Comparison of ENCODE assay signal across 27 cellular contexts in the genomic region with DNA sequence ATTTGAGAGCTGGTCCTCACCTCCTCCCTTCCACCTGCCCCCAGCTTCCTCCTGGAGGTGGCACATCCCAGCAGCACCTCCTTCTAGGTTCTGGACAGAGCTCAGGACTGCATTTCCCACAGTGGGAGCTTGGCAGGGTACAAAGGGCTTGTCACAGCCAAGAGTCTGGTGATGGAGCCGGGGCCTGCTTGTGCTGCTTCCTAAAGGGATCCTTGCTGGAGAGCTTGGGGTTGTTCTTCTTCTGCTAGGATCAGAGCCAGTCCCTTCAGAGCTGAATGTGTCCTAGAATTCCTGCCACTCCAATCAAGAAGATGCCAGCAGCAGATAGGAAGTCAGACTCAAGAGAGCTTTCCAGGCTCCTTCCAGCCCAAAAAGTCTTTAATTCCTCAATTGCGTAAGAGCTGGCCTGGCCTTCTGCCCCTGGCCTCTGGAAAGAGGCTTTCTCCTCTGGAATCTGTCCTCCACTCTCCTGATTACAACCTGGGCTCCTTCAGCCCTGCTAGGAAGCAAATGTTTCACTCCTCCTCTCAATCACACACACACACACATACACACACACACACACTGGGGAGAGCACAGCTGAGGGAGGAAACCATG. TPM values are rescaled to one million over a fixed set of nuclear protein-coding genes. Genes with fewer than 3 reads are reported as not detected.
DNase-seq lines count a peak whose midpoint lies in the region; ATAC-seq, FAIRE-seq and TF ChIP-seq lines count a peak whose summit lies in the region.
"Had no signal": no experiment of that assay in that cellular context is flagged by ENCODE, and none has a peak within 500 bp of the region (broad histone marks: within the 10 kb centered on the region; RNA-seq: fewer than 3 reads in every experiment).

No MANE protein-coding gene starts in this region.

- H3K4me2 ChIP-seq in hepatocyte, result no peak overlapping the region

- H3K27me3 ChIP-seq in bronchial epithelial cell (ENCODE audit: control insufficient read depth, insufficient read depth, low read length) (peaks cover 3% of the 10 kb centered on the region), hepatocyte (no peaks in the 10 kb centered on the region), adrenal gland (no peaks in the 10 kb centered on the region)

- H3K79me2 ChIP-seq in hepatocyte, result no peaks in the 10 kb centered on the region

- H3K9me3 ChIP-seq in hepatocyte (ENCODE audit: low read depth) (no peaks in the 10 kb centered on the region), adrenal gland (replicated peaks in 1 of 3) (no peaks in the 10 kb centered on the region)
- H3K9me3 ChIP-seq: neutrophil, spleen, thoracic aorta had no signal

- H3K36me3 ChIP-seq in bronchial epithelial cell (ENCODE audit: control insufficient read depth, insufficient read depth, low read length) (no peaks in the 10 kb centered on the region), hepatocyte (replicated peaks; ENCODE audit: insufficient read depth, low read depth) (no peaks in the 10 kb centered on the region), adrenal gland (replicated peaks in 1 of 2) (no peaks in the 10 kb centered on the region)
- H3K36me3 ChIP-seq: neutrophil, spleen, thoracic aorta had no signal

- WGBS in hepatocyte (ENCODE audit: low lambda C conversion rate, missing lambda C conversion rate), result 71% methylated on average over 2 of the region's 2 CpGs
- 57 to 79% (median 69%) methylated on average over 1 to 2 of the region's 2 CpGs for WGBS in adrenal gland, 4 donors

- H3K9me2 ChIP-seq in hepatocyte (replicated peaks; ENCODE audit: insufficient read depth), result no peaks in the 10 kb centered on the region

- no peak for ATAC-seq in HG02642 (IDR thresholded peaks at IDR 0.05; ENCODE audit: poor library complexity, unreplicated experiment)
- ATAC-seq: activated CD4-positive, alpha-beta T cell treated with anti-CD3 and anti-CD28 coated beads for 36 hours; activated T-cell treated with anti-CD3 and anti-CD28 coated beads, Interleukin-2, amount 50 U/mL, for 4 hours had no signal

- no peaks in the 10 kb centered on the region for H3K4me1 ChIP-seq in hepatocyte (ENCODE audit: insufficient read depth)
- no peaks in the 10 kb centered on the region for H3K4me1 ChIP-seq in adrenal gland (replicated peaks in 1 of 2)

- intact Hi-C loops in adrenal gland (cut with DNase I), result no loop called here

- peak; percentile 70 for FAIRE-seq in bronchial epithelial cell (lab: Jason Lieb, UNC)
- FAIRE-seq: endothelial cell of umbilical vein, RCC 7860 had no signal

- TF ChIP-seq CTCF in bronchial epithelial cell (IDR thresholded peaks at IDR 0.05; ENCODE audit: insufficient read depth, low read length, severe bottlenecking) (no peak), hepatocyte (IDR thresholded peaks at IDR 0.05; ENCODE audit: poor library complexity) (no peak), adrenal gland (IDR thresholded peaks at IDR 0.05) (no peak)

- H3K4me3 ChIP-seq in bronchial epithelial cell (ENCODE audit: low read depth, low read length) (no peak overlapping the region), hepatocyte (no peak overlapping the region), adrenal gland (no peak overlapping the region)
- H3K4me3 ChIP-seq: dorsolateral prefrontal cortex, lung, thoracic aorta had no signal

- no peak overlapping the region for H2AFZ ChIP-seq in hepatocyte

- DNase-seq in ELF-1 (ENCODE audit: low read depth, low spot score), result peak; percentile 63
- no peak for DNase-seq in bronchial epithelial cell (ENCODE audit: low read depth)
- peak; percentile 19 for DNase-seq in hepatocyte (ENCODE audit: low spot score)
- no peak for DNase-seq in COR-L47 (lab: John Stamatoyannopoulos, UW)
- DNase-seq in adrenal gland, result no peak
- DNase-seq: activated CD4-positive, alpha-beta T cell treated with anti-CD3 and anti-CD28 coated beads for 36 hours; activated naive CD4-positive, alpha-beta T cell treated with Interleukin-2 at 50 U/mL for 16 hours; activated T-cell treated with anti-CD3 and anti-CD28 coated beads, Interleukin-2, amount 50 U/mL, for 4 hours; H7; hippocampal formation; MM.1S; NCI-H146; NCI-H510A treated with DMSO at 0.1 percent for 48 hours; NK-92 treated with Interleukin-12 subunit alpha and Interleukin-12 subunit beta, amount 100 ng/mL, for 24 hours; spleen; stimulated activated CD4-positive, alpha-beta T cell treated with anti-CD3 and anti-CD28 coated beads, Interleukin-4, amount 100 ng/mL, for 1 hour; stimulated activated naive CD4-positive, alpha-beta T cell had no signal

- no peak overlapping the region for H3K27ac ChIP-seq in hepatocyte
- H3K27ac ChIP-seq in adrenal gland, result no peak overlapping the region
- H3K27ac ChIP-seq: neutrophil, spleen, thoracic aorta had no signal

- TF ChIP-seq POLR2A in adrenal gland (IDR thresholded peaks at IDR 0.05), result no peak

- no peaks in the 10 kb centered on the region for H4K20me1 ChIP-seq in hepatocyte (ENCODE audit: insufficient read depth, poor library complexity, severe bottlenecking)

RNA-seq across cellular contexts. Expression of gene CD300E, which starts 4.4 kb away (rescaled TPM):
- not detected in 2 replicates for total RNA-seq in bronchial epithelial cell
- total RNA-seq in hepatocyte, result 0.03 TPM in 1 of 2 replicates, not detected in the other
- polyA plus RNA-seq in hepatocyte, result 0.37 TPM in 1 of 2 replicates, not detected in the other
- under 1 TPM in 7 of 8 donors, not detected in 1; 0.06 to 0.96 (median 0.24) TPM for total RNA-seq in adrenal gland
- polyA plus RNA-seq in adrenal gland, result 1 to 10 TPM in 2 of 3 donors, under 1 TPM in 1; 0.71 to 2.4 (median 1.5) TPM
- total RNA-seq: activated CD4-positive, alpha-beta T cell treated with anti-CD3 and anti-CD28 coated beads for 36 hours; activated CD8-positive, alpha-beta memory T cell treated with anti-CD3 and anti-CD28 coated beads for 36 hours; activated T-cell treated with anti-CD3 and anti-CD28 coated beads, Interleukin-2, amount 50 U/mL, for 4 hours; endothelial cell of umbilical vein; SK-MEL-5 had no signal
- polyA plus RNA-seq: endothelial cell of umbilical vein had no signal

RNA-seq across cellular contexts. Expression of gene CD300LD, which starts 27.1 kb away (rescaled TPM):
- total RNA-seq in bronchial epithelial cell (not detected in 2 replicates), hepatocyte (not detected in 2 replicates), adrenal gland (not detected)
- polyA plus RNA-seq in hepatocyte (not detected in 2 replicates), adrenal gland (not detected)
- total RNA-seq: activated CD8-positive, alpha-beta memory T cell treated with anti-CD3 and anti-CD28 coated beads for 36 hours; activated T-cell treated with anti-CD3 and anti-CD28 coated beads, Interleukin-2, amount 50 U/mL, for 4 hours; dorsolateral prefrontal cortex; endothelial cell of umbilical vein; H7; SK-MEL-5; thoracic aorta had no signal
- polyA plus RNA-seq: endothelial cell of umbilical vein, IgD-negative memory B cell had no signal

RNA-seq across cellular contexts. Expression of gene CD300H, which starts 51.9 kb away (rescaled TPM):
- total RNA-seq in bronchial epithelial cell (not detected in 2 replicates), hepatocyte (0.67 TPM in 1 of 2 replicates, not detected in the other), adrenal gland (not detected)
- polyA plus RNA-seq in hepatocyte (0.28 TPM in 1 of 2 replicates, not detected in the other), adrenal gland (not detected)
- total RNA-seq: activated CD4-positive, alpha-beta T cell treated with anti-CD3 and anti-CD28 coated beads for 36 hours; activated CD8-positive, alpha-beta memory T cell treated with anti-CD3 and anti-CD28 coated beads for 36 hours; activated T-cell treated with anti-CD3 and anti-CD28 coated beads, Interleukin-2, amount 50 U/mL, for 4 hours; dorsolateral prefrontal cortex; endothelial cell of umbilical vein; H7; SK-MEL-5; thoracic aorta had no signal
- polyA plus RNA-seq: endothelial cell of umbilical vein had no signal

Comparison
In these comparisons a context has a peak if more than half of its experiments do, and no peak if none do; other contexts are left out.
1. DNase-seq: peak in ELF-1 (single experiment) and hepatocyte (single experiment); none in bronchial epithelial cell (single experiment), COR-L47 (single experiment) and adrenal gland (0 of 7).